In the genomic region with DNA sequence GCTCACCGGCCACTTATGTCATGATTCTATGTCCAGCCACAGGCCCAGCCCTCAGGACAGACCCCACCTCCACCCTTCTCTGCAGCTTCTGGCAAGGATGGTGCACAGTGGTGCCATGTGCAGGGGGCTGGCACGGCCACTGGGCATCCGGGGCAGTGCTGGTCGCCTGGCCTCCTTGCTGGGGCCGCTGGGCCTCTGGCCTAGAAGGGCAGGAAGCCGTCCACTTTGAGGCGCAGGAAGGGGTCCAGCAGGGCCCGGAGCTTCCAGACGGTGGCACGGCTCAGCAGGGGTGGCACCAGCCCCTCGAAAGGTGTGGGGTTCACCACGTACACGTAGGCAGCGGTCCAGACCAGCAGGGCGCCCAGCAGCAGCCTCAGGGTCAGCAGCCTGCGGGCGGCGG, we compare ENCODE assay signal across 22 cellular contexts. TPM values are rescaled to one million over a fixed set of nuclear protein-coding genes. Genes with fewer than 3 reads are reported as not detected.
"Had no signal": no experiment of that assay in that cellular context is flagged by ENCODE, and none has a peak within 500 bp of the region (broad histone marks: within the 10 kb centered on the region; RNA-seq: fewer than 3 reads in every experiment).

No MANE protein-coding gene starts in this region.

- H3K4me3 ChIP-seq: SJSA1, SK-N-MC had no signal

- DNase-seq: IMR-90, Kasumi-1, MM.1S, NCI-H1092 treated with DMSO at 0.1 percent for 48 hours, NCI-H1436, NCI-H187, NCI-H2029, NCI-H2081 treated with DMSO at 0.1 percent for 48 hours, NCI-H2171, NCI-H226, NCI-H446, NCI-H510A, NCI-H524 treated with DMSO at 0.1 percent for 48 hours, NCI-H69, NCI-H774, Right ventricle myocardium superior, RPMI8226, SIG-M5 had no signal

- H3K27me3 ChIP-seq: SJSA1 had no signal

- H3K4me2 ChIP-seq: KMS-11 had no signal

- H3K9ac ChIP-seq: KMS-11 had no signal

- H3K4me1 ChIP-seq: SJSA1 had no signal

- H3K9me3 ChIP-seq: SJSA1 had no signal

- FAIRE-seq: RCC 7860 had no signal

- H3K27ac ChIP-seq: KMS-11, SJSA1, SK-N-MC had no signal

RNA-seq across cellular contexts. Expression of gene CCDC188, which starts 2.4 kb away (rescaled TPM):
- total RNA-seq: IMR-90 had no signal
